Comparison of ENCODE assay signal across 25 cellular contexts in the genomic region with DNA sequence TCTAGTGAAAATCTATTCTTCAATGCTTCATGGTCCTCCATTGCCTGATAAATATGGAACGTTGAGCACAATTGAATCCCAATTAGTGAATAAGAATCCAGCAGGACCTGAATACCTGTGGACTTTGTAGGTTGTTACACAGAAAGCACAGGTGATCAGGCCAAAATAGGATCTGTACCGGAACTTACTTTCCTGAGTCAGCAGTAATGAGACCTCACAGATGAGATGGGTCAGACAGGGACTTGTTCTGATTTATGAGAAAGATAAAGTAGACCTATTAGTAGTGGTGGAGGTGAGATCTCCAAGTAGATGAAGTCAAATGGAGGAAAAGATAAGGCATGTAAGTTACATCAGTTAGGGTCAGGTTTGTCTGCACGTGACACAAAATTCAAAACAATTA.
DNase-seq lines count a peak whose midpoint lies in the region; ATAC-seq, FAIRE-seq and TF ChIP-seq lines count a peak whose summit lies in the region.
"Had no signal": no experiment of that assay in that cellular context is flagged by ENCODE, and none has a peak within 500 bp of the region (broad histone marks: within the 10 kb centered on the region; RNA-seq: fewer than 3 reads in every experiment).

No MANE protein-coding gene starts in this region.

- no TSS peak for BruUV-seq in IMR-90 (replicated peaks; lab: Mats Ljungman, UMichigan)
- no TSS peak for BruUV-seq in K562 (replicated peaks; lab: Mats Ljungman, UMichigan)

- no peak for FAIRE-seq in A549 (lab: Jason Lieb, UNC)
- no peak for FAIRE-seq in K562 (lab: Jason Lieb, UNC)
- FAIRE-seq: A204.1, GM12878, GM12892, GM18507 had no signal

- no peak overlapping the region for H3K27ac ChIP-seq in A549
- no peak overlapping the region for H3K27ac ChIP-seq in IMR-90 (ENCODE audit: insufficient read depth, low read length)
- peak overlapping the region; percentile 80 for H3K27ac ChIP-seq in VCaP
- H3K27ac ChIP-seq in K562 (ENCODE audit: extremely low read depth, low read depth, low read length), result no peak overlapping the region
- H3K27ac ChIP-seq: BLaER1 treated with 17β-estradiol and CSF1 and Interleukin-3, amounts not matched to agents 10 nM and 100 nM had no signal

- TF ChIP-seq POLR2A in A549 (IDR thresholded peaks at IDR 0.05; ENCODE audit: low read length), result no peak
- TF ChIP-seq POLR2A in IMR-90 (IDR thresholded peaks at IDR 0.05; ENCODE audit: low read depth, low read length), result no peak
- no peak for TF ChIP-seq POLR2A in K562 (conservative IDR thresholded peaks at IDR 0.05)

- H3K23ac ChIP-seq in IMR-90 (ENCODE audit: low read depth, low read length), result no peak overlapping the region

- H2BK5ac ChIP-seq in IMR-90 (ENCODE audit: low read depth, low read length, poor library complexity, severe bottlenecking), result no peak overlapping the region

- no peak overlapping the region for H2BK15ac ChIP-seq in IMR-90 (ENCODE audit: low read depth, low read length)

- H3K14ac ChIP-seq in IMR-90 (replicated peaks; ENCODE audit: low read depth, low read length), result no peak overlapping the region

- H4K20me1 ChIP-seq in IMR-90 (ENCODE audit: insufficient read depth, low read length) (no peaks in the 10 kb centered on the region), K562 (replicated peaks; ENCODE audit: control insufficient read depth, insufficient read depth, low read length) (no peaks in the 10 kb centered on the region)
- H4K20me1 ChIP-seq: BLaER1 treated with 17β-estradiol and CSF1 and Interleukin-3, amounts not matched to agents 10 nM and 100 nM had no signal

- no peaks in the 10 kb centered on the region for H3K4me1 ChIP-seq in A549
- H3K4me1 ChIP-seq in IMR-90 (ENCODE audit: control insufficient read depth, insufficient read depth, low read length), result no peaks in the 10 kb centered on the region
- H3K4me1 ChIP-seq in K562 (replicated peaks in 1 of 2; ENCODE audit: control insufficient read depth in 2 of 2, insufficient read depth in 2 of 2, low read length in 2 of 2), result no peaks in the 10 kb centered on the region

- H3K4me2 ChIP-seq in A549 (no peak overlapping the region), IMR-90 (ENCODE audit: low read depth, low read length) (no peak overlapping the region), K562 (ENCODE audit: insufficient read depth, low read length) (no peak overlapping the region)

- H3K36me3 Mint-ChIP-seq in CD14-positive monocyte, result no peaks in the 10 kb centered on the region
- H3K36me3 Mint-ChIP-seq: CD4-positive, alpha-beta memory T cell; CD4-positive, CD25-positive, alpha-beta regulatory T cell; CD8-positive, alpha-beta memory T cell had no signal

- CTCF ChIA-PET in A549 (lab: Yijun Ruan, JAX), result no interaction called here
- CTCF ChIA-PET in IMR-90 (lab: Yijun Ruan, JAX), result no interaction called here
- CTCF ChIA-PET in K562 (lab: Yijun Ruan, JAX; ENCODE audit: low intra/inter-chr PET ratio), result no interaction called here

- H3K27ac Mint-ChIP-seq in CD14-positive monocyte, result no peak overlapping the region
- H3K27ac Mint-ChIP-seq: B cell; CD4-positive, alpha-beta memory T cell; CD8-positive, alpha-beta memory T cell had no signal

- H2AFZ ChIP-seq in IMR-90 (replicated peaks; ENCODE audit: low read length, poor library complexity) (no peak overlapping the region), K562 (ENCODE audit: low read depth, low read length) (no peak overlapping the region)

- H3K9me3 Mint-ChIP-seq in CD14-positive monocyte, result peaks cover 0 to 7% (median 3%) of the 10 kb centered on the region in 7 donors

- H4K5ac ChIP-seq in IMR-90 (ENCODE audit: low read depth, low read length), result no peak overlapping the region

- POLR2A ChIA-PET in A549 (lab: Yijun Ruan, JAX) (no interaction called here), IMR-90 (lab: Charles Lee; ENCODE audit: unreplicated experiment) (no interaction called here), K562 (lab: Yijun Ruan, JAX) (no interaction called here)

- H3K18ac ChIP-seq in IMR-90 (ENCODE audit: low read depth, low read length), result no peak overlapping the region

- no peak overlapping the region for H3K4me3 Mint-ChIP-seq in CD14-positive monocyte
- H3K4me3 Mint-ChIP-seq: B cell; CD4-positive, alpha-beta memory T cell; CD4-positive, CD25-positive, alpha-beta regulatory T cell; CD8-positive, alpha-beta memory T cell had no signal

- no peak overlapping the region for H2BK120ac ChIP-seq in IMR-90 (ENCODE audit: low read depth, low read length)

- TF ChIP-seq CTCF in A549 (IDR thresholded peaks at IDR 0.05) (no peak), IMR-90 (conservative IDR thresholded peaks at IDR 0.05; ENCODE audit: low read depth, low read length) (no peak), VCaP (conservative IDR thresholded peaks at IDR 0.05) (no peak), K562 (IDR thresholded peaks at IDR 0.05 in 2 of 3, conservative IDR thresholded peaks at IDR 0.05 in 1 of 3; ENCODE audit: insufficient read depth in 2 of 3, low read depth in 1 of 3, low read length in 3 of 3) (no peak), CD14-positive monocyte (IDR thresholded peaks at IDR 0.05) (no peak)

- H3K27me3 ChIP-seq in IMR-90 (ENCODE audit: control insufficient read depth, insufficient read depth, low read length) (no peaks in the 10 kb centered on the region), K562 (ENCODE audit: control insufficient read depth in 2 of 2, insufficient read depth in 2 of 2, low read length in 2 of 2) (no peaks in the 10 kb centered on the region)
- H3K27me3 ChIP-seq: BLaER1 treated with 17β-estradiol and CSF1 and Interleukin-3, amounts not matched to agents 10 nM and 100 nM had no signal

- no peak overlapping the region for H3K4ac ChIP-seq in IMR-90 (ENCODE audit: low read depth, low read length)

- no peaks in the 10 kb centered on the region for H3K79me1 ChIP-seq in IMR-90 (ENCODE audit: low read depth in 1 of 2, low read length in 2 of 2)

- TF ChIP-seq EP300 in A549 (IDR thresholded peaks at IDR 0.05) (no peak), K562 (IDR thresholded peaks at IDR 0.05; ENCODE audit: low read length) (no peak)

- TF ChIP-seq RAD21 in A549 (conservative IDR thresholded peaks at IDR 0.05 in 1 of 2, IDR thresholded peaks at IDR 0.05 in 1 of 2) (no peak), IMR-90 (IDR thresholded peaks at IDR 0.05; ENCODE audit: low read length) (no peak), K562 (CRISPR knock-in tag; conservative IDR thresholded peaks at IDR 0.05 in 1 of 2, IDR thresholded peaks at IDR 0.05 in 1 of 2) (no peak)

- WGBS in A549 (ENCODE audit: missing lambda C conversion rate), result 27% methylated on average over 3 of the region's 3 CpGs
- WGBS in IMR-90 (ENCODE audit: extremely low coverage in 2 of 2, insufficient read length in 1 of 2), 2 experiments, result 42% methylated on average over 2 of the region's 3 CpGs; no CpG with 5 or more reads in 1 of the 2 experiments
- WGBS in K562 (ENCODE audit: insufficient coverage, low coverage, missing lambda C conversion rate), result 3% methylated on average over 3 of the region's 3 CpGs

- H3K36me3 ChIP-seq in IMR-90 (ENCODE audit: control insufficient read depth, insufficient read depth, low read length) (no peaks in the 10 kb centered on the region), K562 (ENCODE audit: control insufficient read depth, insufficient read depth, low read length) (no peaks in the 10 kb centered on the region)
- H3K36me3 ChIP-seq: BLaER1 treated with 17β-estradiol and CSF1 and Interleukin-3, amounts not matched to agents 10 nM and 100 nM had no signal

- dilution Hi-C loops in IMR-90 (cut with HindIII; ENCODE audit: low sequenced_read_pairs, unreplicated experiment), result no loop called here

- no peak for ATAC-seq in A549
- no peak for ATAC-seq in IMR-90 (ENCODE audit: low read depth)
- ATAC-seq in K562, result no peak
- no peak for ATAC-seq in HG03175 (IDR thresholded peaks at IDR 0.05; ENCODE audit: unreplicated experiment)
- ATAC-seq: GM12878 had no signal

- no peak overlapping the region for H2AK9ac ChIP-seq in IMR-90 (replicated peaks; ENCODE audit: low read depth, low read length, poor library complexity)

- peaks cover 4% of the 10 kb centered on the region for H3K4me1 Mint-ChIP-seq in CD14-positive monocyte
- H3K4me1 Mint-ChIP-seq: B cell; CD4-positive, alpha-beta memory T cell; CD4-positive, CD25-positive, alpha-beta regulatory T cell; CD8-positive, alpha-beta memory T cell had no signal

- H3K4me3 ChIP-seq in A549, result no peak overlapping the region
- H3K4me3 ChIP-seq in IMR-90 (ENCODE audit: insufficient read depth, low read depth, low read length), result no peak overlapping the region
- no peak overlapping the region for H3K4me3 ChIP-seq in K562
- H3K4me3 ChIP-seq: BLaER1 treated with 17β-estradiol and CSF1 and Interleukin-3, amounts not matched to agents 10 nM and 100 nM; GM12878 had no signal

- H3K9me1 ChIP-seq in IMR-90 (ENCODE audit: insufficient read depth, low read length) (no peaks in the 10 kb centered on the region), K562 (ENCODE audit: control insufficient read depth, insufficient read depth, low read length) (no peaks in the 10 kb centered on the region)

- H2BK20ac ChIP-seq in IMR-90 (ENCODE audit: low read depth, low read length), result no peak overlapping the region

- no peak overlapping the region for H3K56ac ChIP-seq in IMR-90 (ENCODE audit: extremely low read depth, insufficient read depth, low read length)

- H2AK5ac ChIP-seq in IMR-90 (ENCODE audit: low read depth, low read length), result no peak overlapping the region

- H3K27me3 Mint-ChIP-seq in CD14-positive monocyte (ENCODE audit: low read depth in 3 of 3), result peaks cover 0 to 3% (median 0%) of the 10 kb centered on the region in 3 donors
- H3K27me3 Mint-ChIP-seq: CD4-positive, alpha-beta memory T cell had no signal

- intact Hi-C loops in IMR-90 (cut with micrococcal nuclease) (no loop called here), K562 (cut with micrococcal nuclease) (no loop called here), CD14-positive monocyte (cut with micrococcal nuclease) (no loop called here)

- no peak for DNase-seq in A549 (ENCODE audit: low read depth in 1 of 2, low spot score in 1 of 2)
- DNase-seq in IMR-90, result no peak
- no peak for DNase-seq in K562 (ENCODE audit: extremely low read depth in 1 of 4, low spot score in 3 of 4)
- DNase-seq in activated gamma-delta T cell treated with Interleukin-2 at 50 U/mL for 16 hours, result no peak
- no peak for DNase-seq in CD14-positive monocyte (ENCODE audit: low spot score)
- DNase-seq: 8988T; AML-193; CD4-positive, alpha-beta memory T cell; CD4-positive, CD25-positive, alpha-beta regulatory T cell; CD8-positive, alpha-beta memory T cell; COR-L47; DMS153; DMS53; DMS79; DND-41; EL; GDM1 had no signal

- H3K9ac ChIP-seq in IMR-90 (ENCODE audit: low read depth, low read length), result no peak overlapping the region
- H3K9ac ChIP-seq in K562 (ENCODE audit: insufficient read depth in 1 of 2, low read depth in 2 of 2, low read length in 2 of 2), result no peak overlapping the region
- H3K9ac ChIP-seq: BLaER1 treated with 17β-estradiol and CSF1 and Interleukin-3, amounts not matched to agents 10 nM and 100 nM had no signal

- H4K91ac ChIP-seq in IMR-90 (ENCODE audit: insufficient read depth, low read depth, low read length), result no peak overlapping the region

- H4K8ac ChIP-seq in IMR-90 (ENCODE audit: low read depth in 2 of 2, low read length in 2 of 2), result no peak overlapping the region

- no peaks in the 10 kb centered on the region for H3K9me3 ChIP-seq in A549
- H3K9me3 ChIP-seq in IMR-90 (ENCODE audit: control insufficient read depth, insufficient read depth, low read length), result peaks cover 9% of the 10 kb centered on the region; the same call in 1 of the 2 replicates
- H3K9me3 ChIP-seq in K562 (replicated peaks; ENCODE audit: control insufficient read depth, insufficient read depth, low read depth, low read length), result no peaks in the 10 kb centered on the region

- H3K79me2 ChIP-seq in K562 (ENCODE audit: control insufficient read depth, insufficient read depth, low read length), result no peaks in the 10 kb centered on the region

- in situ Hi-C loops in IMR-90 (cut with MboI; ENCODE audit: low sequenced_read_pairs) (no loop called here), K562 (cut with MboI) (no loop called here)
